Comparison of ENCODE assay signal across 8 cellular contexts in genomic region chr20:33733654-33734576, GRCh38. TPM values are rescaled to one million over a fixed set of nuclear protein-coding genes. Genes with fewer than 3 reads are reported as not detected.
A peak's percentile ranks its signal among the peaks of the same experiment; 100 is the strongest.
DNase-seq lines count a peak whose midpoint lies in the region; ATAC-seq and TF ChIP-seq lines count a peak whose summit lies in the region.

No MANE protein-coding gene starts in this region.

- TF ChIP-seq EP300 in SK-N-SH (IDR thresholded peaks at IDR 0.05; ENCODE audit: borderline replicate concordance in 1 of 2, low read depth in 1 of 2, low read length in 1 of 2), result no peak

- TF ChIP-seq RAD21 in SK-N-SH (IDR thresholded peaks at IDR 0.05; ENCODE audit: low read length), result no peak

- H3K9ac ChIP-seq in SK-N-SH, result 0 out of 2 replicates have a peak overlapping the region, but pooled peaks have one; percentile 14

- peaks cover 10 to 14% of the 10 kb centered on the region in 2 experiments; a peak in 2 of 4 replicates for H3K4me1 ChIP-seq in SK-N-SH (ENCODE audit: control insufficient read depth in 1 of 2, insufficient read depth in 2 of 2, low read depth in 1 of 2, low read length in 1 of 2)

- H3K9me3 Mint-ChIP-seq in neural crest cell, result peaks cover 21% of the 10 kb centered on the region

- peak overlapping the region; percentile 50 for H3K4me3 Mint-ChIP-seq in neural crest cell

- H4K20me1 ChIP-seq in SK-N-SH (ENCODE audit: insufficient read depth), result no peaks in the 10 kb centered on the region

- peaks cover 0 to 6% of the 10 kb centered on the region in 2 experiments for H3K36me3 ChIP-seq in SK-N-SH (replicated peaks in 1 of 2; ENCODE audit: control insufficient read depth in 1 of 2, insufficient read depth in 2 of 2, low read length in 1 of 2)

- ATAC-seq in GM18511 (IDR thresholded peaks at IDR 0.05; ENCODE audit: unreplicated experiment), result no peak

- H3K36me3 Mint-ChIP-seq in neural crest cell (ENCODE audit: low read depth), result peaks cover 25% of the 10 kb centered on the region

- H3K79me2 ChIP-seq in SK-N-SH (ENCODE audit: insufficient read depth), result no peaks in the 10 kb centered on the region

- H3K9me2 ChIP-seq in SK-N-SH, result no peaks in the 10 kb centered on the region

- no peaks in the 10 kb centered on the region for H3K27me3 ChIP-seq in SK-N-SH (ENCODE audit: insufficient read depth)

- TF ChIP-seq CTCF in 22Rv1 (IDR thresholded peaks at IDR 0.05) (no peak), SK-N-SH (IDR thresholded peaks at IDR 0.05) (no peak), neural crest cell (conservative IDR thresholded peaks at IDR 0.05) (no peak)

- H2AFZ ChIP-seq in SK-N-SH (ENCODE audit: low read depth), result 0 out of 2 replicates have a peak overlapping the region, but pooled peaks have one; percentile 42

- H3K27ac Mint-ChIP-seq in neural crest cell (ENCODE audit: unreplicated experiment), result peak overlapping the region; percentile 68

- peaks cover 3% of the 10 kb centered on the region for H3F3A ChIP-seq in SK-N-SH (replicated peaks; ENCODE audit: insufficient read depth)

- peaks cover 13% of the 10 kb centered on the region for H3K9me3 ChIP-seq in SK-N-SH

- POLR2A ChIA-PET in SK-N-SH (lab: Yijun Ruan, JAX), result no interaction called here

- DNase-seq in SK-N-SH (no peak), epidermal melanocyte (ENCODE audit: insufficient read length, low spot score) (peak; percentile 58), neural crest cell (ENCODE audit: low read depth, low spot score) (no peak), NCI-H2227 (lab: John Stamatoyannopoulos, UW; ENCODE audit: unreplicated experiment) (no peak), SHP77 (lab: John Stamatoyannopoulos, UW) (no peak)

- CTCF ChIA-PET in SK-N-SH (lab: Yijun Ruan, JAX), result interaction anchor here (1.0 to 2.5 kb wide), 4 partner anchors 27 to 70 kb away, joined by 4 to 18 read pairs (median 5); no protein-coding TSS in a partner anchor

- H3K4me1 Mint-ChIP-seq in neural crest cell, result peaks cover 30% of the 10 kb centered on the region

- no peaks in the 10 kb centered on the region for H3K27me3 Mint-ChIP-seq in neural crest cell (ENCODE audit: low read depth)

- TF ChIP-seq POLR2A in GM19099 (IDR thresholded peaks at IDR 0.05; ENCODE audit: extremely low read depth, insufficient read length, low read depth), result peak; percentile 10

- H3K27ac ChIP-seq in 22Rv1, result peak overlapping the region; percentile 99
- H3K27ac ChIP-seq in SK-N-SH (ENCODE audit: low read depth in 2 of 2, low read length in 1 of 2), result peak overlapping the region; percentile 9 to 25; a peak in 3 of 4 replicates

- no peak overlapping the region for H3K4me3 ChIP-seq in SK-N-SH (ENCODE audit: low read depth in 2 of 2, low read length in 1 of 2)

- 84% methylated on average over 6 of the region's 6 CpGs for WGBS in SK-N-SH (ENCODE audit: low lambda C conversion rate)

- H3K4me2 ChIP-seq in SK-N-SH, result peak overlapping the region; percentile 55

TF ChIP-seq in SK-N-SH, 30 proteins besides CTCF, POLR2A, EP300 and RAD21:
- TF ChIP-seq JUND (IDR thresholded peaks at IDR 0.05) (no peak), ELF1 (IDR thresholded peaks at IDR 0.05) (peak; percentile 84)

RNA-seq across cellular contexts. Expression of gene ZNF341, which starts 2.1 kb away (rescaled TPM):
- 2.8 and 3.2 TPM in 2 replicates for polyA plus RNA-seq in SK-N-SH (2012; rRNA removed)
- 1.0 and 1.4 TPM in 2 replicates for polyA plus RNA-seq in SK-N-SH (2012; cell fraction: cytosol; rRNA removed)
- 10.4 and 10.9 TPM in 2 replicates for polyA plus RNA-seq in SK-N-SH (2012; cell fraction: nucleus; rRNA removed)
- total RNA-seq in neural crest cell, result 4.9 and 5.1 TPM in 2 replicates

RNA-seq across cellular contexts. Expression of gene PXMP4, which starts 13.8 kb away (rescaled TPM):
- 5.6 and 5.7 TPM in 2 replicates for polyA plus RNA-seq in SK-N-SH (2012; rRNA removed)
- polyA plus RNA-seq in SK-N-SH (2012; cell fraction: cytosol; rRNA removed), result 2.0 and 3.4 TPM in 2 replicates
- 2.9 and 4.0 TPM in 2 replicates for polyA plus RNA-seq in SK-N-SH (2012; cell fraction: nucleus; rRNA removed)
- 5.2 and 5.6 TPM in 2 replicates for total RNA-seq in neural crest cell

RNA-seq across cellular contexts. Expression of gene E2F1, which starts 47.7 kb away (rescaled TPM):
- polyA plus RNA-seq in SK-N-SH (2012; rRNA removed), result 12.4 and 15.0 TPM in 2 replicates
- 7.9 and 11.4 TPM in 2 replicates for polyA plus RNA-seq in SK-N-SH (2012; cell fraction: cytosol; rRNA removed)
- polyA plus RNA-seq in SK-N-SH (2012; cell fraction: nucleus; rRNA removed), result 32.7 and 45.1 TPM in 2 replicates
- 84.8 and 94.9 TPM in 2 replicates for total RNA-seq in neural crest cell

RNA-seq across cellular contexts. Expression of gene NECAB3, which starts 59.7 kb away (rescaled TPM):
- polyA plus RNA-seq in SK-N-SH (2012; rRNA removed), result 20.1 and 25.1 TPM in 2 replicates
- polyA plus RNA-seq in SK-N-SH (2012; cell fraction: cytosol; rRNA removed), result 5.8 and 10.6 TPM in 2 replicates
- polyA plus RNA-seq in SK-N-SH (2012; cell fraction: nucleus; rRNA removed), result 112 and 142 TPM in 2 replicates
- 56.0 and 63.3 TPM in 2 replicates for total RNA-seq in neural crest cell
